11 cellular contexts compared by ENCODE assay signal in genomic region chr1:28326980-28327379, GRCh38. TPM values are rescaled to one million over a fixed set of nuclear protein-coding genes. Genes with fewer than 3 reads are reported as not detected.
A peak's percentile ranks its signal among the peaks of the same experiment; 100 is the strongest.
DNase-seq lines count a peak whose midpoint lies in the region; ATAC-seq and TF ChIP-seq lines count a peak whose summit lies in the region.
"Had no signal": no experiment of that assay in that cellular context is flagged by ENCODE, and none has a peak within 500 bp of the region (broad histone marks: within the 10 kb centered on the region; RNA-seq: fewer than 3 reads in every experiment).

No MANE protein-coding gene starts in this region.

- ATAC-seq in GM19023 (IDR thresholded peaks at IDR 0.05; ENCODE audit: unreplicated experiment), result no peak

- peak; percentile 84 for DNase-seq in ACHN
- DNase-seq in HCEC 1CT, result peak; percentile 21
- DNase-seq in SIG-M5 treated with dmso at 0.1 percent for 504 hours (lab: John Stamatoyannopoulos, UW; ENCODE audit: unreplicated experiment), result peak; percentile 34
- peak; percentile 39 to 59 for DNase-seq in foreskin fibroblast
- DNase-seq in GM13976 (ENCODE audit: low spot score), result no peak
- DNase-seq in midbrain (lab: John Stamatoyannopoulos, UW), result no peak
- no peak for DNase-seq in chondrocyte (ENCODE audit: low spot score)
- DNase-seq: activated CD4-positive, alpha-beta T cell treated with anti-CD3 and anti-CD28 coated beads, Interleukin-2, amount 50 U/mL, for 4 hours; C1 segment of cervical spinal cord; stimulated activated naive CD4-positive, alpha-beta T cell treated with Interleukin-2 at 50 U/mL for 16 hours had no signal

- H3K4me3 ChIP-seq in foreskin fibroblast (ENCODE audit: low read depth in 1 of 2, low read length in 2 of 2), result no peak overlapping the region

- in situ Hi-C loops in ACHN (cut with HindIII; ENCODE audit: low pct_ligation_motif_present, low pct_unique_long_range_greater_than_20kb, low sequenced_read_pairs), result no loop called here
- in situ Hi-C loops in GM13976 (cut with MboI; ENCODE audit: low sequenced_read_pairs, unreplicated experiment), result no loop called here

- no peaks in the 10 kb centered on the region for H3K27me3 Mint-ChIP-seq in chondrocyte (ENCODE audit: low read depth)

- no peak overlapping the region for H3K4me3 Mint-ChIP-seq in chondrocyte (ENCODE audit: unreplicated experiment)

- no peaks in the 10 kb centered on the region for H3K9me3 Mint-ChIP-seq in chondrocyte (ENCODE audit: low read depth)

- peaks cover 3% of the 10 kb centered on the region for H3K36me3 Mint-ChIP-seq in chondrocyte (ENCODE audit: low read depth)

- H3K27ac Mint-ChIP-seq in chondrocyte (ENCODE audit: unreplicated experiment), result no peak overlapping the region

- TF ChIP-seq CTCF in foreskin fibroblast (IDR thresholded peaks at IDR 0.05; ENCODE audit: low read depth, low read length) (no peak), GM13976 (IDR thresholded peaks at IDR 0.05; ENCODE audit: borderline replicate concordance, control extremely low read depth, extremely low read depth, insufficient read depth, missing control alignments) (no peak), chondrocyte (IDR thresholded peaks at IDR 0.05) (no peak)

- H3K4me1 Mint-ChIP-seq in chondrocyte (ENCODE audit: low read depth), result peaks cover 19% of the 10 kb centered on the region

RNA-seq across cellular contexts. Expression of gene MED18, which starts 1.9 kb away (rescaled TPM):
- total RNA-seq in chondrocyte, result 10.9 to 12.2 TPM (median 11.3 TPM) in 3 replicates

RNA-seq across cellular contexts. Expression of gene PHACTR4, which starts 42.6 kb away (rescaled TPM):
- total RNA-seq in chondrocyte, result 39.6 to 45.7 TPM (median 39.9 TPM) in 3 replicates

Comparison
In these comparisons a context has a peak if more than half of its experiments do, and no peak if none do; other contexts are left out.
1. DNase-seq: peak in ACHN (single experiment), HCEC 1CT (single experiment), SIG-M5 treated with dmso at 0.1 percent for 504 hours (single experiment) and foreskin fibroblast (2 of 2); none in GM13976 (single experiment), midbrain (single experiment) and chondrocyte (single experiment).